In genomic region chr2:166996465-166996864, GRCh38 we compare ENCODE assay signal across 10 cellular contexts.
"Had no signal": no experiment of that assay in that cellular context is flagged by ENCODE, and none has a peak within 500 bp of the region (broad histone marks: within the 10 kb centered on the region; RNA-seq: fewer than 3 reads in every experiment).

No MANE protein-coding gene starts in this region.

- H3K9ac ChIP-seq: GM23248 had no signal

- H3K4me3 Mint-ChIP-seq: GM23338, H9 had no signal

- FAIRE-seq: H1, H54 had no signal

- DNase-seq: GM23248, GOT3, H7, H9, HCEC 1CT had no signal

- H3K4me1 Mint-ChIP-seq: GM23338, H9 had no signal

- H3K9me3 Mint-ChIP-seq: H9 had no signal

- H3K9me3 ChIP-seq: HAP-1 had no signal

- H3K36me3 ChIP-seq: HAP-1 had no signal

- H3K27ac ChIP-seq: GM23248 had no signal

- H3K4me2 ChIP-seq: GM23338 had no signal

- H2AFZ ChIP-seq: GM23248, GM23338 had no signal

- ATAC-seq: GM23338, HCT116 had no signal

- H3K27ac Mint-ChIP-seq: GM23338, H9 had no signal

- H3K4me1 ChIP-seq: HAP-1 had no signal

- H3K4me3 ChIP-seq: GM23248, GM23338, HAP-1 had no signal
